1 cellular context compared by ENCODE assay signal in the genomic region with DNA sequence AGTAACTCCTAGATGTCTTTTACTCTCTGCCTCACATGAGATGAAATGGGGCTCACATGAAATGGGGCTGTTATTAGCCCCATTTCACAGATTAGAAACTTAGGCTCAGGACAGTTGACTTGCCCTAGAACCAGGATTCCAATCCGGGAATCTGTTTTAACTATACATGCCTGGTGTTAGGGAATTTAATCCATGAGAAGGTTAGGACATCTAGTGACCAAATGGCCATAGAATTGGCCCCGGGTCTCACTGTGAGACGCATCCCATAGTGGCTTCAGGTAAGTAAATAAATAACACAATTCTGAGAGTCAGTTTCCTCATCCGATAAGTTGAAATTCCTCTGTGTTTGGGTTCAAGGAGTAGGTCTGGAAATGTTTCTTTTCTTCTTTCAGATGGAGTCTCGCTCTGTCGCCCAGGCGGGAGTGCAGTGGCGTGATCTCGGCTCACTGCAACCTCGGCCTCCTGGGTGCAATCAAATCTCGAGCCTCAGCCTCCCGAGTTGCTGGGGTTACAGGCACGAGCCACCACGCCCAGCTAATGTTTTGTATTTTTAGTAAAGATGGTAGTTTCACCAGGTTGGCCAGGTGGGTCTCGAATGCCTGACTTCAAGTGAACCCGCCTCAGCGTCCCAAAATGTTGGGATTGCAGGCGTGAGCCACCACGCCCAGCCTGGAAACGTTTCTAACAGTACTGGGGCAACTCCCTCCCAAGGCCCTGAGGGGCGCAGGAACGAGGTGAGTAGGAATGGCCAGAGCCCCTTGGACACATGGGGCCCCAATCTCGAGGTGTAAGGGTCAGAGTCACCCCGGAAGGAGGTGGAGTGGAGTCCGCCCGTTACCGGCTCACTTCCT.
A peak's percentile ranks its signal among the peaks of the same experiment; 100 is the strongest.
TF ChIP-seq lines count a peak whose summit lies in the region.

No MANE protein-coding gene starts in this region.

TF ChIP-seq in HEK293, 187 proteins besides CTCF, POLR2A, EP300 and RAD21 (continued from another document):
- TF ChIP-seq, protein P1, sequence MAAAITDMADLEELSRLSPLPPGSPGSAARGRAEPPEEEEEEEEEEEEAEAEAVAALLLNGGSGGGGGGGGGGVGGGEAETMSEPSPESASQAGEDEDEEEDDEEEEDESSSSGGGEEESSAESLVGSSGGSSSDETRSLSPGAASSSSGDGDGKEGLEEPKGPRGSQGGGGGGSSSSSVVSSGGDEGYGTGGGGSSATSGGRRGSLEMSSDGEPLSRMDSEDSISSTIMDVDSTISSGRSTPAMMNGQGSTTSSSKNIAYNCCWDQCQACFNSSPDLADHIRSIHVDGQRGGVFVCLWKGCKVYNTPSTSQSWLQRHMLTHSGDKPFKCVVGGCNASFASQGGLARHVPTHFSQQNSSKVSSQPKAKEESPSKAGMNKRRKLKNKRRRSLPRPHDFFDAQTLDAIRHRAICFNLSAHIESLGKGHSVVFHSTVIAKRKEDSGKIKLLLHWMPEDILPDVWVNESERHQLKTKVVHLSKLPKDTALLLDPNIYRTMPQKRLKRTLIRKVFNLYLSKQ (tag by site-specific recombination; IDR thresholded peaks at IDR 0.05; ENCODE audit: borderline replicate concordance) = 0 out of 2 replicates have a peak, but pooled peaks have one; percentile 9
- TF ChIP-seq ZBTB20 (tag by site-specific recombination; IDR thresholded peaks at IDR 0.05) = peak; percentile 56; the same call in 1 of the 2 replicates
